In the genomic region with DNA sequence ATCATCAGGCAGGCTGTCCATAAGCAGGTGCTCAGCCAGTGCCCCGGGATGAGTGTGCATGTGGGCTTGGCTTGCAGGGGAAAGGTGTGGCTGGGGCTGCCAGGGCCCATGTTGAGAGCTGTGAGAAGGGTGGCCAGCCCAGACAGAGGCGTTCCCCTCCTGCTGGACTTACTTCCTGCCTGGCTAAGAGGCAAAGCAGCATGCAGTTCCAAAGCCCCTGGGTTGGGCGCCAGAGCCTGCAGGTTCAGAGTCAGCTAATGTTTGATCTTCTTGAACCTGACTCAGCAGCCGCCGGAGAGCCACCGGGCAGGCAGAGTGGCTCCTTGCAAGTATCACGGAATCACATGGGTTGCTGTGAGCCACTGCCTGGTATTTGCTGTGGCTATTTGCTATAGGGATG, we compare ENCODE assay signal across 12 cellular contexts.
DNase-seq lines count a peak whose midpoint lies in the region; ATAC-seq and TF ChIP-seq lines count a peak whose summit lies in the region.
"Had no signal": no experiment of that assay in that cellular context is flagged by ENCODE, and none has a peak within 500 bp of the region (broad histone marks: within the 10 kb centered on the region; RNA-seq: fewer than 3 reads in every experiment).

No MANE protein-coding gene starts in this region.

- H3K4me3 Mint-ChIP-seq in activated T-helper 2 cell treated with anti-CD3 and anti-CD28 coated beads, Interferon-gamma antibody, Interleukin-2, Interleukin-4, amounts not matched to agents 10 μg/mL and 5 μg/mL and 100 μg/mL, durations not matched to agents 14 hours and 24 hours and 36 hours (ENCODE audit: low read depth) = no peak overlapping the region
- H3K4me3 Mint-ChIP-seq: activated naive CD8-positive, alpha-beta T cell treated with anti-CD3 and anti-CD28 coated beads, Interleukin-2, amount 50 U/mL, for 24 hours; nephron had no signal

- H3K9me3 Mint-ChIP-seq in activated T-helper 2 cell treated with anti-CD3 and anti-CD28 coated beads, Interferon-gamma antibody, Interleukin-2, Interleukin-4, amounts not matched to agents 10 μg/mL and 5 μg/mL and 100 μg/mL, durations not matched to agents 14 hours and 24 hours and 36 hours = no peaks in the 10 kb centered on the region
- H3K9me3 Mint-ChIP-seq: activated naive CD8-positive, alpha-beta T cell treated with anti-CD3 and anti-CD28 coated beads, Interleukin-2, amount 50 U/mL, for 24 hours; nephron had no signal

- H3K4me1 ChIP-seq in neuronal stem cell (ENCODE audit: control insufficient read depth in 2 of 2, insufficient read depth in 1 of 2, low read depth in 1 of 2, low read length in 2 of 2) = peaks cover 13 to 24% of the 10 kb centered on the region in 2 donors

- no peak overlapping the region for H3K23ac ChIP-seq in neuronal stem cell (ENCODE audit: low read depth, low read length, poor library complexity)

- H3K4me2 ChIP-seq in neuronal stem cell (ENCODE audit: insufficient read depth, low read length, poor library complexity, severe bottlenecking) = no peak overlapping the region

- no peaks in the 10 kb centered on the region for H3K4me1 Mint-ChIP-seq in activated T-helper 2 cell treated with anti-CD3 and anti-CD28 coated beads, Interferon-gamma antibody, Interleukin-2, Interleukin-4, amounts not matched to agents 10 μg/mL and 5 μg/mL and 100 μg/mL, durations not matched to agents 14 hours and 24 hours and 36 hours (ENCODE audit: low read depth)
- H3K4me1 Mint-ChIP-seq: activated naive CD8-positive, alpha-beta T cell treated with anti-CD3 and anti-CD28 coated beads, Interleukin-2, amount 50 U/mL, for 24 hours had no signal

- no peak overlapping the region for H3K27ac Mint-ChIP-seq in activated T-helper 2 cell treated with anti-CD3 and anti-CD28 coated beads, Interferon-gamma antibody, Interleukin-2, Interleukin-4, amounts not matched to agents 10 μg/mL and 5 μg/mL and 100 μg/mL, durations not matched to agents 14 hours and 24 hours and 36 hours
- H3K27ac Mint-ChIP-seq: activated naive CD8-positive, alpha-beta T cell treated with anti-CD3 and anti-CD28 coated beads, Interleukin-2, amount 50 U/mL, for 24 hours; nephron had no signal

- DNase-seq in H7 (peak; percentile 20), NCI-H2227 (lab: John Stamatoyannopoulos, UW; ENCODE audit: unreplicated experiment) (peak; percentile 21), choroid plexus epithelial cell (ENCODE audit: low read depth) (peak; percentile 23), neuronal stem cell (ENCODE audit: low spot score) (no peak), MV-4-11 (lab: John Stamatoyannopoulos, UW) (no peak), putamen (ENCODE audit: low spot score) (no peak)
- no peak for DNase-seq in activated T-helper 2 cell treated with anti-CD3 and anti-CD28 coated beads, Interferon-gamma antibody, Interleukin-2, Interleukin-4, amounts not matched to agents 10 μg/mL and 5 μg/mL and 100 μg/mL, durations not matched to agents 14 hours and 24 hours and 36 hours (ENCODE audit: low spot score)
- DNase-seq: activated naive CD8-positive, alpha-beta T cell treated with anti-CD3 and anti-CD28 coated beads, Interleukin-2, amount 50 U/mL, for 24 hours; DND-41; foreskin melanocyte had no signal

- no peak overlapping the region for H4K8ac ChIP-seq in neuronal stem cell (ENCODE audit: low read depth, low read length)

- no peak for ATAC-seq in GM18520 (IDR thresholded peaks at IDR 0.05; ENCODE audit: unreplicated experiment)
- ATAC-seq: activated naive CD8-positive, alpha-beta T cell treated with anti-CD3 and anti-CD28 coated beads, Interleukin-2, amount 50 U/mL, for 24 hours had no signal

- no peak overlapping the region for H2BK12ac ChIP-seq in neuronal stem cell (ENCODE audit: low read length)

- H3K9ac ChIP-seq in neuronal stem cell (ENCODE audit: low read depth, low read length, poor library complexity) = no peak overlapping the region

- H2BK120ac ChIP-seq in neuronal stem cell (ENCODE audit: low read depth, low read length) = no peak overlapping the region

- no CpG with 5 or more reads among the region's 7 CpGs for WGBS in neuronal stem cell (ENCODE audit: extremely low coverage in 2 of 2, insufficient read length in 2 of 2, insufficient replicate concordance in 1 of 2), 2 donors

- no peak for TF ChIP-seq CTCF in choroid plexus epithelial cell (conservative IDR thresholded peaks at IDR 0.05; ENCODE audit: low read depth, low read length)

- H3K27ac ChIP-seq in neuronal stem cell (replicated peaks; ENCODE audit: low read length) = no peak overlapping the region

- H3K14ac ChIP-seq in neuronal stem cell (ENCODE audit: low read length) = no peak overlapping the region

- peak overlapping the region; percentile 77 for H2BK15ac ChIP-seq in neuronal stem cell (ENCODE audit: low read length)

- H3K27me3 ChIP-seq in H7 (ENCODE audit: control insufficient read depth, insufficient read depth, low read length) (no peaks in the 10 kb centered on the region), neuronal stem cell (ENCODE audit: control insufficient read depth in 3 of 3, insufficient read depth in 3 of 3, low read depth in 1 of 3, low read length in 3 of 3) (no peaks in the 10 kb centered on the region)

- peak overlapping the region; percentile 40 for H2AK5ac ChIP-seq in neuronal stem cell (ENCODE audit: low read depth, low read length)

- H3K79me1 ChIP-seq in neuronal stem cell (ENCODE audit: low read depth, low read length) = no peaks in the 10 kb centered on the region

- peak overlapping the region; percentile 71 for H3K18ac ChIP-seq in neuronal stem cell (ENCODE audit: low read length)

- H3K36me3 ChIP-seq in H7 (replicated peaks; ENCODE audit: control insufficient read depth, insufficient read depth, low read length) = no peaks in the 10 kb centered on the region
- H3K36me3 ChIP-seq in neuronal stem cell (replicated peaks in 1 of 2; ENCODE audit: control insufficient read depth in 2 of 2, insufficient read depth in 2 of 2, low read length in 2 of 2) = no peaks in the 10 kb centered on the region

- no peak overlapping the region for H2BK5ac ChIP-seq in neuronal stem cell (ENCODE audit: low read length)

- no peak overlapping the region for H3K4ac ChIP-seq in neuronal stem cell (ENCODE audit: low read length)

- H3K9me3 ChIP-seq in neuronal stem cell (replicated peaks in 1 of 2; ENCODE audit: control insufficient read depth in 2 of 2, insufficient read depth in 1 of 2, low read depth in 1 of 2, low read length in 2 of 2) = peaks cover 0 to 10% of the 10 kb centered on the region in 2 donors

- intact Hi-C loops in activated T-helper 2 cell treated with anti-CD3 and anti-CD28 coated beads, Interferon-gamma antibody, Interleukin-2, Interleukin-4, amounts not matched to agents 10 μg/mL and 5 μg/mL and 100 μg/mL, durations not matched to agents 14 hours and 24 hours and 36 hours (cut with micrococcal nuclease) = no loop called here

- H2AFZ ChIP-seq in neuronal stem cell (ENCODE audit: low read length) = peak overlapping the region; percentile 66

- H3K27me3 Mint-ChIP-seq in activated T-helper 2 cell treated with anti-CD3 and anti-CD28 coated beads, Interferon-gamma antibody, Interleukin-2, Interleukin-4, amounts not matched to agents 10 μg/mL and 5 μg/mL and 100 μg/mL, durations not matched to agents 14 hours and 24 hours and 36 hours (ENCODE audit: low read depth) = no peaks in the 10 kb centered on the region

- H3K4me3 ChIP-seq in H7 (ENCODE audit: insufficient read depth, low read depth, low read length) (no peak overlapping the region), choroid plexus epithelial cell (ENCODE audit: low read depth, low read length) (no peak overlapping the region), neuronal stem cell (ENCODE audit: low read length in 2 of 2) (no peak overlapping the region)

- H4K91ac ChIP-seq in neuronal stem cell (ENCODE audit: low read depth, low read length, poor library complexity) = no peak overlapping the region

- H3K36me3 Mint-ChIP-seq in activated T-helper 2 cell treated with anti-CD3 and anti-CD28 coated beads, Interferon-gamma antibody, Interleukin-2, Interleukin-4, amounts not matched to agents 10 μg/mL and 5 μg/mL and 100 μg/mL, durations not matched to agents 14 hours and 24 hours and 36 hours (ENCODE audit: low read depth) = no peaks in the 10 kb centered on the region

Comparison
In these comparisons a context has a peak if more than half of its experiments do, and no peak if none do; other contexts are left out.
1. DNase-seq: peak in H7 (single experiment), NCI-H2227 (single experiment) and choroid plexus epithelial cell (single experiment); none in neuronal stem cell (single experiment), activated T-helper 2 cell treated with anti-CD3 and anti-CD28 coated beads, Interferon-gamma antibody, Interleukin-2, Interleukin-4, amounts not matched to agents 10 μg/mL and 5 μg/mL and 100 μg/mL, durations not matched to agents 14 hours and 24 hours and 36 hours (single experiment), MV-4-11 (single experiment) and putamen (single experiment).